In genomic region chr12:45244561-45245348, GRCh38 we compare ENCODE assay signal across 2 cellular contexts.
TF ChIP-seq lines count a peak whose summit lies in the region.

No MANE protein-coding gene starts in this region.

TF ChIP-seq in liver, 16 proteins besides CTCF, POLR2A, EP300 and RAD21:
- TF ChIP-seq HNF4G (IDR thresholded peaks at IDR 0.05) (no peak), HNF4A (conservative IDR thresholded peaks at IDR 0.05) (peak in 1 of 2 donors; percentile 29), RXRA (IDR thresholded peaks at IDR 0.05) (peak; percentile 14 to 44), YY1 (IDR thresholded peaks at IDR 0.05) (peak; percentile 85), JUND (IDR thresholded peaks at IDR 0.05) (peak in 1 of 2 donors; percentile 32), ATF3 (IDR thresholded peaks at IDR 0.05) (peak; percentile 66), ZBTB33 (IDR thresholded peaks at IDR 0.05) (no peak), TAF1 (conservative IDR thresholded peaks at IDR 0.05) (no peak), MAX (IDR thresholded peaks at IDR 0.05) (peak; percentile 48)

TF ChIP-seq in HepG2, 621 proteins besides CTCF, POLR2A, EP300 and RAD21:
- no peak for TF ChIP-seq JUNB (CRISPR knock-in tag; IDR thresholded peaks at IDR 0.05; ENCODE audit: borderline replicate concordance)
- TF ChIP-seq ZNF33A (CRISPR knock-in tag; IDR thresholded peaks at IDR 0.05; ENCODE audit: borderline replicate concordance) = no peak
- no peak for TF ChIP-seq SIN3A (IDR thresholded peaks at IDR 0.05; ENCODE audit: borderline replicate concordance, low read depth, low read length)
- TF ChIP-seq ZNF557 (CRISPR knock-in tag; IDR thresholded peaks at IDR 0.05) = no peak
- no peak for TF ChIP-seq KLF15 (CRISPR knock-in tag; IDR thresholded peaks at IDR 0.05; ENCODE audit: borderline replicate concordance)
- TF ChIP-seq TCF12 (IDR thresholded peaks at IDR 0.05) = no peak
- no peak for TF ChIP-seq TCF12 (CRISPR knock-in tag; IDR thresholded peaks at IDR 0.05)
- TF ChIP-seq TAF1 (CRISPR knock-in tag; IDR thresholded peaks at IDR 0.05) = no peak
- no peak for TF ChIP-seq IRF2 (CRISPR knock-in tag; IDR thresholded peaks at IDR 0.05)
- TF ChIP-seq MIER2 (CRISPR knock-in tag; IDR thresholded peaks at IDR 0.05) = no peak
- no peak for TF ChIP-seq NR2C2 (CRISPR knock-in tag; IDR thresholded peaks at IDR 0.05; ENCODE audit: borderline replicate concordance)
- no peak for TF ChIP-seq SUZ12 (IDR thresholded peaks at IDR 0.05; ENCODE audit: low read depth, low read length)
- no peak for TF ChIP-seq CBX2 (IDR thresholded peaks at IDR 0.05; ENCODE audit: low read depth, low read length)
- no peak for TF ChIP-seq CBX2 (CRISPR knock-in tag; IDR thresholded peaks at IDR 0.05; ENCODE audit: low read depth)
- TF ChIP-seq NCOA5 (CRISPR knock-in tag; IDR thresholded peaks at IDR 0.05) = no peak
TF ChIP-seq in HepG2: peak in this region for 0.
